2 cellular contexts compared by ENCODE assay signal in the genomic region with DNA sequence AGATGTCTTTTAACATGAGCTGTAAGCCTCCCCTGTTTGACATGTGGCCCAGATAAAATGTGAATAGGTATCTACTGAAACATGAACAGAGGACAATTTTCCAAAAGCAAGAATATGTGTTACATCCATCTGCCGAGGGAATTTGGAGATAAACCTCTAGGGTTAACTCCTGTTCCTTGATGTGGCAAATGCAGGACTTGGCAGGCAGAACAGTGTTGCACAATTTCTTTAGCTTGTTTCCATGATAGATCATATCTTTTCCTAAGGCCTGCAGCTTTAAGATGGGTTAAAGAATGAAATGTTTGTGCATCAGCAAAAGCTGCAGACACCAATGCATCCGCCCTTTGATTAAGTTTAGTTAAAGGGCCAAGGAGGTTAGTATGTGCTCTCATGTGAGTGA.
A peak's percentile ranks its signal among the peaks of the same experiment; 100 is the strongest.
TF ChIP-seq lines count a peak whose summit lies in the region.
"Not testable (repeated sequence)": the region's sequence is repeated elsewhere in the genome, so short reads cannot be mapped to it uniquely, and the experiment has no call there.

No MANE protein-coding gene starts in this region.

TF ChIP-seq in A549, 52 proteins besides CTCF, POLR2A, EP300 and RAD21:
- peak; percentile 28 to 41; a peak in 2 of 4 replicates for TF ChIP-seq CEBPB (IDR thresholded peaks at IDR 0.05)

TF ChIP-seq in K562, 482 proteins besides CTCF, POLR2A, EP300 and RAD21:
- TF ChIP-seq CEBPB (tag; IDR thresholded peaks at IDR 0.05) (peak; percentile 82), CEBPG (tag; conservative IDR thresholded peaks at IDR 0.05 in 1 of 2, IDR thresholded peaks at IDR 0.05 in 1 of 2) (peak; percentile 34 to 81; a peak in 2 of 4 replicates)
- not testable (repeated sequence) for TF ChIP-seq CEBPG (CRISPR knock-in tag; IDR thresholded peaks at IDR 0.05)
